In genomic region chr13:50713849-50714248, GRCh38 we compare ENCODE assay signal across 8 cellular contexts.
DNase-seq lines count a peak whose midpoint lies in the region; ATAC-seq and TF ChIP-seq lines count a peak whose summit lies in the region.

No MANE protein-coding gene starts in this region.

- peaks cover 19% of the 10 kb centered on the region for H3K4me1 Mint-ChIP-seq in activated naive CD4-positive, alpha-beta T cell treated with anti-CD3 and anti-CD28 coated beads, Interleukin-2, amount 50 U/mL, for 24 hours
- peaks cover 39% of the 10 kb centered on the region for H3K4me1 Mint-ChIP-seq in activated CD8-positive, alpha-beta T cell treated with anti-CD3 and anti-CD28 coated beads, Interleukin-2, amount 10 ng/mL, durations not matched to agents 7 days and 5 days (ENCODE audit: low read depth)

- no peaks in the 10 kb centered on the region for H3K36me3 Mint-ChIP-seq in activated naive CD4-positive, alpha-beta T cell treated with anti-CD3 and anti-CD28 coated beads, Interleukin-2, amount 50 U/mL, for 24 hours
- no peaks in the 10 kb centered on the region for H3K36me3 Mint-ChIP-seq in activated CD8-positive, alpha-beta T cell treated with anti-CD3 and anti-CD28 coated beads, Interleukin-2, amount 10 ng/mL, durations not matched to agents 7 days and 5 days (ENCODE audit: low read depth)

- no peak for DNase-seq in activated naive CD4-positive, alpha-beta T cell treated with Interleukin-2 at 50 U/mL for 16 hours
- peak; percentile 64 for DNase-seq in activated CD8-positive, alpha-beta T cell treated with anti-CD3 and anti-CD28 coated beads, Interleukin-2, amount 10 ng/mL, durations not matched to agents 7 days and 5 days
- DNase-seq in left lobe of liver (ENCODE audit: low spot score), result no peak
- DNase-seq in amniotic stem cell (lab: John Stamatoyannopoulos, UW), result no peak
- no peak for DNase-seq in erythroblast (lab: John Stamatoyannopoulos, UW)

- TF ChIP-seq POLR2A in erythroblast (IDR thresholded peaks at IDR 0.05; ENCODE audit: low read length), result no peak

- no peaks in the 10 kb centered on the region for H3K9me3 Mint-ChIP-seq in activated naive CD4-positive, alpha-beta T cell treated with anti-CD3 and anti-CD28 coated beads, Interleukin-2, amount 50 U/mL, for 24 hours
- H3K9me3 Mint-ChIP-seq in activated CD8-positive, alpha-beta T cell treated with anti-CD3 and anti-CD28 coated beads, Interleukin-2, amount 10 ng/mL, durations not matched to agents 7 days and 5 days (ENCODE audit: insufficient read depth), result no peaks in the 10 kb centered on the region

- POLR2A ChIA-PET in activated CD8-positive, alpha-beta T cell treated with anti-CD3 and anti-CD28 coated beads, Interleukin-2, amount 10 ng/mL, durations not matched to agents 7 days and 5 days (lab: Charles Lee), result interaction anchor here (1.0 kb wide), 2 partner anchors 8 to 198 kb away, joined by 3 to 4 read pairs; no protein-coding TSS in a partner anchor

- peak overlapping the region; percentile 73 for H3K4me3 Mint-ChIP-seq in activated naive CD4-positive, alpha-beta T cell treated with anti-CD3 and anti-CD28 coated beads, Interleukin-2, amount 50 U/mL, for 24 hours
- H3K4me3 Mint-ChIP-seq in activated CD8-positive, alpha-beta T cell treated with anti-CD3 and anti-CD28 coated beads, Interleukin-2, amount 10 ng/mL, durations not matched to agents 7 days and 5 days, result peak overlapping the region; percentile 39

- peaks cover 2% of the 10 kb centered on the region for H3K27me3 Mint-ChIP-seq in activated naive CD4-positive, alpha-beta T cell treated with anti-CD3 and anti-CD28 coated beads, Interleukin-2, amount 50 U/mL, for 24 hours
- peaks cover 13% of the 10 kb centered on the region for H3K27me3 Mint-ChIP-seq in activated CD8-positive, alpha-beta T cell treated with anti-CD3 and anti-CD28 coated beads, Interleukin-2, amount 10 ng/mL, durations not matched to agents 7 days and 5 days (ENCODE audit: low read depth)

- H3K27ac Mint-ChIP-seq in activated naive CD4-positive, alpha-beta T cell treated with anti-CD3 and anti-CD28 coated beads, Interleukin-2, amount 50 U/mL, for 24 hours, result no peak overlapping the region
- H3K27ac Mint-ChIP-seq in activated CD8-positive, alpha-beta T cell treated with anti-CD3 and anti-CD28 coated beads, Interleukin-2, amount 10 ng/mL, durations not matched to agents 7 days and 5 days, result peak overlapping the region; percentile 60

- ATAC-seq in HG03378 (IDR thresholded peaks at IDR 0.05; ENCODE audit: unreplicated experiment) (peak; percentile 87), left lobe of liver (peak; percentile 40), HG02588 (IDR thresholded peaks at IDR 0.05; ENCODE audit: unreplicated experiment) (no peak)
- ATAC-seq in activated CD8-positive, alpha-beta T cell treated with anti-CD3 and anti-CD28 coated beads, Interleukin-2, amount 10 ng/mL, durations not matched to agents 7 days and 5 days, result peak; percentile 94

- CTCF ChIA-PET in activated CD8-positive, alpha-beta T cell treated with anti-CD3 and anti-CD28 coated beads, Interleukin-2, amount 10 ng/mL, durations not matched to agents 7 days and 5 days (lab: Charles Lee), result interaction anchor here (0.8 to 2.6 kb wide), 6 partner anchors 23 to 198 kb away, joined by 3 to 13 read pairs (median 4); no protein-coding TSS in a partner anchor
